ENCODE assay signal across 6 cellular contexts in genomic region chr1:156226116-156226538, GRCh38. TPM values are rescaled to one million over a fixed set of nuclear protein-coding genes. Genes with fewer than 3 reads are reported as not detected.
DNase-seq lines count a peak whose midpoint lies in the region; ATAC-seq, FAIRE-seq and TF ChIP-seq lines count a peak whose summit lies in the region.

No MANE protein-coding gene starts in this region.

- H3K79me2 ChIP-seq in HepG2 (ENCODE audit: insufficient read depth, low read length), result no peaks in the 10 kb centered on the region

- TF ChIP-seq POLR2A in HepG2 (IDR thresholded peaks at IDR 0.05; ENCODE audit: insufficient read depth in 1 of 2, low read depth in 2 of 2, low read length in 2 of 2), result no peak

- H3K9me3 ChIP-seq in psoas muscle (no peaks in the 10 kb centered on the region), HepG2 (ENCODE audit: low read length) (no peaks in the 10 kb centered on the region)

- H3K27me3 ChIP-seq in psoas muscle (ENCODE audit: insufficient read depth in 3 of 3, low read length in 2 of 3) (no peaks in the 10 kb centered on the region), HepG2 (ENCODE audit: control insufficient read depth in 1 of 2, insufficient read depth in 2 of 2, low read length in 2 of 2) (no peaks in the 10 kb centered on the region)

- BruUV-seq in HepG2 (replicated peaks; lab: Mats Ljungman, UMichigan), result no TSS peak

- no peaks in the 10 kb centered on the region for H4K20me1 ChIP-seq in HepG2 (ENCODE audit: insufficient read depth, low read length)

- H2AFZ ChIP-seq in HepG2 (ENCODE audit: low read length), result no peak overlapping the region

- H3K4me3 Mint-ChIP-seq in activated CD8-positive, alpha-beta memory T cell treated with anti-CD3 and anti-CD28 coated beads, Interleukin-2, amount 10 ng/mL, durations not matched to agents 7 days and 5 days, result peak overlapping the region; percentile 38

- in situ Hi-C loops in HepG2 (cut with HindIII; ENCODE audit: extremely low pct_ligation_motif_present, low pct_unique_long_range_greater_than_20kb), result loop anchor here (5.0 kb wide), 1 partner anchor 84 kb away; no protein-coding TSS in a partner anchor

- H3K4me1 Mint-ChIP-seq in activated CD8-positive, alpha-beta memory T cell treated with anti-CD3 and anti-CD28 coated beads, Interleukin-2, amount 10 ng/mL, durations not matched to agents 7 days and 5 days, result peaks cover 64% of the 10 kb centered on the region

- peaks cover 53% of the 10 kb centered on the region for H3K36me3 Mint-ChIP-seq in activated CD8-positive, alpha-beta memory T cell treated with anti-CD3 and anti-CD28 coated beads, Interleukin-2, amount 10 ng/mL, durations not matched to agents 7 days and 5 days

- peaks cover 5% of the 10 kb centered on the region for H3K4me1 ChIP-seq in psoas muscle
- peaks cover 17% of the 10 kb centered on the region for H3K4me1 ChIP-seq in HepG2 (ENCODE audit: insufficient read depth, low read length)

- intact Hi-C loops in psoas muscle (cut with DNase I) (no loop called here), HepG2 (cut with micrococcal nuclease; ENCODE audit: unreplicated experiment) (no loop called here)

- H3K4me2 ChIP-seq in HepG2 (ENCODE audit: low read depth, low read length), result no peak overlapping the region

- FAIRE-seq in HepG2 (lab: Jason Lieb, UNC), result no peak

- no peak overlapping the region for H3K4me3 ChIP-seq in psoas muscle
- no peak overlapping the region for H3K4me3 ChIP-seq in HepG2 (replicated peaks in 1 of 3; ENCODE audit: insufficient read depth in 1 of 3, low read depth in 2 of 3, low read length in 3 of 3)

- H3K36me3 ChIP-seq in psoas muscle (ENCODE audit: insufficient read depth in 1 of 2, low read depth in 1 of 2) (peaks cover 0 to 74% of the 10 kb centered on the region in 2 donors), HepG2 (replicated peaks in 1 of 2; ENCODE audit: control insufficient read depth in 1 of 2, insufficient read depth in 2 of 2, low read length in 2 of 2) (peaks cover 18 to 53% of the 10 kb centered on the region in 2 experiments)

- TF ChIP-seq EP300 in HepG2 (IDR thresholded peaks at IDR 0.05; ENCODE audit: low read depth in 2 of 2, low read length in 2 of 2) (no peak), HepG2 (CRISPR knock-in tag; IDR thresholded peaks at IDR 0.05; ENCODE audit: borderline replicate concordance) (no peak)

- no peaks in the 10 kb centered on the region for H3K9me3 Mint-ChIP-seq in activated CD8-positive, alpha-beta memory T cell treated with anti-CD3 and anti-CD28 coated beads, Interleukin-2, amount 10 ng/mL, durations not matched to agents 7 days and 5 days (ENCODE audit: low read depth)

- peak; percentile 25 for ATAC-seq in activated CD8-positive, alpha-beta memory T cell treated with anti-CD3 and anti-CD28 coated beads, Interleukin-2, amount 10 ng/mL, durations not matched to agents 7 days and 5 days
- ATAC-seq in HG03175 (IDR thresholded peaks at IDR 0.05; ENCODE audit: unreplicated experiment) (peak; percentile 49), psoas muscle (no peak), HepG2 (no peak)
- peak; percentile 26 for ATAC-seq in stimulated activated naive CD8-positive, alpha-beta T cell treated with anti-CD3 and anti-CD28 coated beads, Interleukin-15, Interleukin-2, amounts not matched to agents 100 U/mL and 50 U/mL, for 24 hours

- WGBS in psoas muscle, 3 donors, result 58 to 70% (median 70%) methylated on average over 2 of the region's 2 CpGs
- WGBS in HepG2 (ENCODE audit: low lambda C conversion rate), result 100% methylated on average over 2 of the region's 2 CpGs

- no peak for TF ChIP-seq CTCF in psoas muscle (IDR thresholded peaks at IDR 0.05)
- TF ChIP-seq CTCF in HepG2 (CRISPR knock-in tag; IDR thresholded peaks at IDR 0.05), result no peak

- CTCF ChIA-PET in activated CD8-positive, alpha-beta memory T cell treated with anti-CD3 and anti-CD28 coated beads, Interleukin-2, amount 10 ng/mL, durations not matched to agents 7 days and 5 days (lab: Charles Lee), result interaction anchor here (0.8 to 9.1 kb wide), 20 partner anchors 8 to 182 kb away, joined by 3 to 267 read pairs (median 14); partner anchors contain the start of genes GLMP, LMNA, PAQR6 and PMF1
- CTCF ChIA-PET in HepG2 (lab: Yijun Ruan, JAX; ENCODE audit: low intra/inter-chr PET ratio, low total read pairs), result interaction anchor here (1.2 to 2.0 kb wide), 3 partner anchors 80 to 130 kb away, joined by 4 to 44 read pairs (median 37); no protein-coding TSS in a partner anchor

- peak overlapping the region; percentile 96 for H3K27ac Mint-ChIP-seq in activated CD8-positive, alpha-beta memory T cell treated with anti-CD3 and anti-CD28 coated beads, Interleukin-2, amount 10 ng/mL, durations not matched to agents 7 days and 5 days

- peak; percentile 66 for DNase-seq in activated CD8-positive, alpha-beta memory T cell treated with anti-CD3 and anti-CD28 coated beads, Interleukin-2, amount 10 ng/mL, durations not matched to agents 7 days and 5 days
- no peak for DNase-seq in activated CD8-positive, alpha-beta memory T cell treated with anti-CD3 and anti-CD28 coated beads, Interleukin-2, amount 50 U/mL, for 4 hours
- peak; percentile 58 for DNase-seq in stimulated activated naive CD8-positive, alpha-beta T cell treated with anti-CD3 and anti-CD28 coated beads, Interleukin-15, Interleukin-2, amounts not matched to agents 100 U/mL and 50 U/mL, for 24 hours
- DNase-seq in psoas muscle (no peak), HepG2 (ENCODE audit: low spot score) (no peak)

- TF ChIP-seq RAD21 in HepG2 (CRISPR knock-in tag; IDR thresholded peaks at IDR 0.05), result no peak

- H3K27ac ChIP-seq in psoas muscle (no peak overlapping the region), HepG2 (ENCODE audit: extremely low read length, insufficient read depth, low read length) (no peak overlapping the region)

- POLR2A ChIA-PET in HepG2 (lab: Yijun Ruan, JAX), result interaction anchor here (2.0 to 4.1 kb wide), 3 partner anchors 53 to 84 kb away, joined by 5 to 38 read pairs (median 17); no protein-coding TSS in a partner anchor

- no peak overlapping the region for H3K9ac ChIP-seq in HepG2 (ENCODE audit: insufficient read depth, low read depth, low read length)

- no peaks in the 10 kb centered on the region for H3K27me3 Mint-ChIP-seq in activated CD8-positive, alpha-beta memory T cell treated with anti-CD3 and anti-CD28 coated beads, Interleukin-2, amount 10 ng/mL, durations not matched to agents 7 days and 5 days

RNA-seq across cellular contexts. Expression of gene PMF1, which starts 13.3 kb away (rescaled TPM):
- 10 to 100 TPM; 62.8 to 72.5 TPM for total RNA-seq in activated CD8-positive, alpha-beta memory T cell treated with anti-CD3 and anti-CD28 coated beads, Interleukin-2, amount 10 ng/mL, durations not matched to agents 7 days and 5 days
- total RNA-seq in psoas muscle (10 to 100 TPM; 47.9 to 72.1 (median 65.6) TPM), HepG2 (2016; rRNA removed; fragmentation: Illumina TruSeq; extraction: Trizol) (89.0 and 94.7 TPM in 2 replicates)
- polyA plus RNA-seq in psoas muscle (10 to 100 TPM; 52.7 to 93.4 (median 91.0) TPM), HepG2 (2011; rRNA removed) (68.4 and 72.5 TPM in 2 replicates)
- total RNA-seq in HepG2 (2016; cell fraction: cytosol; rRNA removed; fragmentation: Illumina TruSeq; extraction: Trizol; ENCODE audit: low read depth), result 17.5 TPM in 2 replicates
- total RNA-seq in HepG2 (2016; cell fraction: insoluble cytoplasmic fraction; rRNA removed; fragmentation: Illumina TruSeq; extraction: Trizol), result 82.4 and 93.0 TPM in 2 replicates
- 27.4 and 27.7 TPM in 2 replicates for total RNA-seq in HepG2 (2016; cell fraction: membrane; rRNA removed; fragmentation: Illumina TruSeq; extraction: Trizol)
- 33.3 and 36.6 TPM in 2 replicates for total RNA-seq in HepG2 (2016; cell fraction: nucleus; rRNA removed; fragmentation: Illumina TruSeq; extraction: Trizol)
- polyA plus RNA-seq in HepG2 (2011; cell fraction: cytosol; rRNA removed), result 86.5 and 119 TPM in 2 replicates
- polyA plus RNA-seq in HepG2 (2011; cell fraction: nucleus; rRNA removed), result 48.8 and 52.9 TPM in 2 replicates
- 33.5 and 43.4 TPM in 2 replicates for polyA plus RNA-seq in HepG2 (2012)
- polyA plus RNA-seq in HepG2 (2016; cell fraction: cytosol; fragmentation: Illumina TruSeq; extraction: Trizol; ENCODE audit: low read depth), result 18.9 and 20.7 TPM in 2 replicates
- 86.3 and 93.3 TPM in 2 replicates for polyA plus RNA-seq in HepG2 (2016; cell fraction: insoluble cytoplasmic fraction; fragmentation: Illumina TruSeq; extraction: Trizol; ENCODE audit: low read depth)
- polyA plus RNA-seq in HepG2 (2016; cell fraction: membrane; fragmentation: Illumina TruSeq; extraction: Trizol; ENCODE audit: low read depth), result 23.3 and 27.3 TPM in 2 replicates
- polyA plus RNA-seq in HepG2 (2016; cell fraction: nucleus; fragmentation: Illumina TruSeq; extraction: Trizol; ENCODE audit: insufficient read depth, low read depth), result 65.7 and 78.3 TPM in 2 replicates
- 42.8 and 60.1 TPM in 2 replicates for polyA minus RNA-seq in HepG2 (2011; rRNA and poly(A)+ RNA removed; ENCODE audit: low replicate concordance)
- polyA minus RNA-seq in HepG2 (2011; cell fraction: cytosol; rRNA and poly(A)+ RNA removed), result 14.4 and 17.2 TPM in 2 replicates
- 15.6 and 15.8 TPM in 2 replicates for polyA minus RNA-seq in HepG2 (2011; cell fraction: nucleus; rRNA and poly(A)+ RNA removed)

RNA-seq across cellular contexts. Expression of gene BGLAP, which starts 15.9 kb away (rescaled TPM):
- total RNA-seq in activated CD8-positive, alpha-beta memory T cell treated with anti-CD3 and anti-CD28 coated beads, Interleukin-2, amount 10 ng/mL, durations not matched to agents 7 days and 5 days, result 1 to 10 TPM in 1 of 2 experiments, under 1 TPM in 1; 0.93 to 1.0 TPM
- under 1 TPM in 2 of 4 donors, not detected in 2; 0.34 to 0.44 TPM for total RNA-seq in psoas muscle
- polyA plus RNA-seq in psoas muscle, result under 1 TPM in 1 of 3 donors, not detected in 2; 0.33 TPM
- total RNA-seq in HepG2 (2016; rRNA removed; fragmentation: Illumina TruSeq; extraction: Trizol), result 0.62 TPM in 1 of 2 replicates, not detected in the other
- not detected in 2 replicates for total RNA-seq in HepG2 (2016; cell fraction: cytosol; rRNA removed; fragmentation: Illumina TruSeq; extraction: Trizol; ENCODE audit: low read depth)
- total RNA-seq in HepG2 (2016; cell fraction: insoluble cytoplasmic fraction; rRNA removed; fragmentation: Illumina TruSeq; extraction: Trizol), result 0.32 TPM in 1 of 2 replicates, not detected in the other
- not detected in 2 replicates for total RNA-seq in HepG2 (2016; cell fraction: membrane; rRNA removed; fragmentation: Illumina TruSeq; extraction: Trizol)
- 1.1 and 1.5 TPM in 2 replicates for total RNA-seq in HepG2 (2016; cell fraction: nucleus; rRNA removed; fragmentation: Illumina TruSeq; extraction: Trizol)
- 1.4 and 1.6 TPM in 2 replicates for polyA plus RNA-seq in HepG2 (2011; rRNA removed)
- 0.29 and 0.40 TPM in 2 replicates for polyA plus RNA-seq in HepG2 (2011; cell fraction: cytosol; rRNA removed)
- polyA plus RNA-seq in HepG2 (2011; cell fraction: nucleus; rRNA removed), result 9.8 and 12.1 TPM in 2 replicates
- polyA plus RNA-seq in HepG2 (2012), result 1.3 TPM in 2 replicates
- polyA plus RNA-seq in HepG2 (2016; cell fraction: cytosol; fragmentation: Illumina TruSeq; extraction: Trizol; ENCODE audit: low read depth), result not detected in 2 replicates
- 0.29 TPM in 1 of 2 replicates, not detected in the other for polyA plus RNA-seq in HepG2 (2016; cell fraction: insoluble cytoplasmic fraction; fragmentation: Illumina TruSeq; extraction: Trizol; ENCODE audit: low read depth)
- not detected in 2 replicates for polyA plus RNA-seq in HepG2 (2016; cell fraction: membrane; fragmentation: Illumina TruSeq; extraction: Trizol; ENCODE audit: low read depth)
- 2.1 TPM in 2 replicates for polyA plus RNA-seq in HepG2 (2016; cell fraction: nucleus; fragmentation: Illumina TruSeq; extraction: Trizol; ENCODE audit: insufficient read depth, low read depth)
- 1.4 and 2.2 TPM in 2 replicates for polyA minus RNA-seq in HepG2 (2011; rRNA and poly(A)+ RNA removed; ENCODE audit: low replicate concordance)
- not detected in 2 replicates for polyA minus RNA-seq in HepG2 (2011; cell fraction: cytosol; rRNA and poly(A)+ RNA removed)
- polyA minus RNA-seq in HepG2 (2011; cell fraction: nucleus; rRNA and poly(A)+ RNA removed), result 1.9 and 2.0 TPM in 2 replicates

RNA-seq across cellular contexts. Expression of gene PAQR6, which starts 21.7 kb away (rescaled TPM):
- 1 to 10 TPM; 5.0 to 6.1 TPM for total RNA-seq in activated CD8-positive, alpha-beta memory T cell treated with anti-CD3 and anti-CD28 coated beads, Interleukin-2, amount 10 ng/mL, durations not matched to agents 7 days and 5 days
- total RNA-seq in psoas muscle (1 to 10 TPM in 1 of 4 donors, under 1 TPM in 3; 0.32 to 1.2 (median 0.80) TPM), HepG2 (2016; rRNA removed; fragmentation: Illumina TruSeq; extraction: Trizol) (0.14 and 0.82 TPM in 2 replicates)
- polyA plus RNA-seq in psoas muscle (under 1 TPM; 0.30 to 0.85 (median 0.39) TPM), HepG2 (2011; rRNA removed) (1.4 and 2.0 TPM in 2 replicates)
- 0.26 TPM in 1 of 2 replicates, not detected in the other for total RNA-seq in HepG2 (2016; cell fraction: cytosol; rRNA removed; fragmentation: Illumina TruSeq; extraction: Trizol; ENCODE audit: low read depth)
- total RNA-seq in HepG2 (2016; cell fraction: insoluble cytoplasmic fraction; rRNA removed; fragmentation: Illumina TruSeq; extraction: Trizol), result 0.10 and 0.71 TPM in 2 replicates
- total RNA-seq in HepG2 (2016; cell fraction: membrane; rRNA removed; fragmentation: Illumina TruSeq; extraction: Trizol), result 0.34 and 0.43 TPM in 2 replicates
- 1.0 and 1.1 TPM in 2 replicates for total RNA-seq in HepG2 (2016; cell fraction: nucleus; rRNA removed; fragmentation: Illumina TruSeq; extraction: Trizol)
- 0.21 and 0.47 TPM in 2 replicates for polyA plus RNA-seq in HepG2 (2011; cell fraction: cytosol; rRNA removed)
- 25.1 and 43.0 TPM in 2 replicates for polyA plus RNA-seq in HepG2 (2011; cell fraction: nucleus; rRNA removed)
- 2.4 and 4.5 TPM in 2 replicates for polyA plus RNA-seq in HepG2 (2012)
- 0.09 and 0.17 TPM in 2 replicates for polyA plus RNA-seq in HepG2 (2016; cell fraction: cytosol; fragmentation: Illumina TruSeq; extraction: Trizol; ENCODE audit: low read depth)
- 0.32 and 0.57 TPM in 2 replicates for polyA plus RNA-seq in HepG2 (2016; cell fraction: insoluble cytoplasmic fraction; fragmentation: Illumina TruSeq; extraction: Trizol; ENCODE audit: low read depth)
- 0.24 and 0.26 TPM in 2 replicates for polyA plus RNA-seq in HepG2 (2016; cell fraction: membrane; fragmentation: Illumina TruSeq; extraction: Trizol; ENCODE audit: low read depth)
- 3.7 and 4.1 TPM in 2 replicates for polyA plus RNA-seq in HepG2 (2016; cell fraction: nucleus; fragmentation: Illumina TruSeq; extraction: Trizol; ENCODE audit: insufficient read depth, low read depth)
- 0.98 and 1.0 TPM in 2 replicates for polyA minus RNA-seq in HepG2 (2011; rRNA and poly(A)+ RNA removed; ENCODE audit: low replicate concordance)
- 0.59 and 1.9 TPM in 2 replicates for polyA minus RNA-seq in HepG2 (2011; cell fraction: cytosol; rRNA and poly(A)+ RNA removed)
- 1.9 and 2.4 TPM in 2 replicates for polyA minus RNA-seq in HepG2 (2011; cell fraction: nucleus; rRNA and poly(A)+ RNA removed)

RNA-seq across cellular contexts. Expression of gene SLC25A44, which starts 32.2 kb away (rescaled TPM):
- 10 to 100 TPM; 41.4 to 48.4 TPM for total RNA-seq in activated CD8-positive, alpha-beta memory T cell treated with anti-CD3 and anti-CD28 coated beads, Interleukin-2, amount 10 ng/mL, durations not matched to agents 7 days and 5 days
- total RNA-seq in psoas muscle (10 to 100 TPM; 11.2 to 29.8 (median 20.1) TPM), HepG2 (2016; rRNA removed; fragmentation: Illumina TruSeq; extraction: Trizol) (10.7 and 12.4 TPM in 2 replicates)
- polyA plus RNA-seq in psoas muscle (10 to 100 TPM; 13.6 to 40.3 (median 21.1) TPM), HepG2 (2011; rRNA removed) (13.4 and 14.3 TPM in 2 replicates)
- 2.6 and 3.8 TPM in 2 replicates for total RNA-seq in HepG2 (2016; cell fraction: cytosol; rRNA removed; fragmentation: Illumina TruSeq; extraction: Trizol; ENCODE audit: low read depth)
- total RNA-seq in HepG2 (2016; cell fraction: insoluble cytoplasmic fraction; rRNA removed; fragmentation: Illumina TruSeq; extraction: Trizol), result 11.2 and 11.8 TPM in 2 replicates
- 11.4 and 14.2 TPM in 2 replicates for total RNA-seq in HepG2 (2016; cell fraction: membrane; rRNA removed; fragmentation: Illumina TruSeq; extraction: Trizol)
- 8.0 and 11.8 TPM in 2 replicates for total RNA-seq in HepG2 (2016; cell fraction: nucleus; rRNA removed; fragmentation: Illumina TruSeq; extraction: Trizol)
- polyA plus RNA-seq in HepG2 (2011; cell fraction: cytosol; rRNA removed), result 9.3 and 10.2 TPM in 2 replicates
- 16.0 and 19.8 TPM in 2 replicates for polyA plus RNA-seq in HepG2 (2011; cell fraction: nucleus; rRNA removed)
- 13.1 and 13.9 TPM in 2 replicates for polyA plus RNA-seq in HepG2 (2012)
- 2.3 TPM in 2 replicates for polyA plus RNA-seq in HepG2 (2016; cell fraction: cytosol; fragmentation: Illumina TruSeq; extraction: Trizol; ENCODE audit: low read depth)
- 14.4 and 18.0 TPM in 2 replicates for polyA plus RNA-seq in HepG2 (2016; cell fraction: insoluble cytoplasmic fraction; fragmentation: Illumina TruSeq; extraction: Trizol; ENCODE audit: low read depth)
- 11.1 and 12.7 TPM in 2 replicates for polyA plus RNA-seq in HepG2 (2016; cell fraction: membrane; fragmentation: Illumina TruSeq; extraction: Trizol; ENCODE audit: low read depth)
- 18.3 and 20.7 TPM in 2 replicates for polyA plus RNA-seq in HepG2 (2016; cell fraction: nucleus; fragmentation: Illumina TruSeq; extraction: Trizol; ENCODE audit: insufficient read depth, low read depth)
- 12.6 and 66.8 TPM in 2 replicates for polyA minus RNA-seq in HepG2 (2011; rRNA and poly(A)+ RNA removed; ENCODE audit: low replicate concordance)
- 4.2 and 6.0 TPM in 2 replicates for polyA minus RNA-seq in HepG2 (2011; cell fraction: cytosol; rRNA and poly(A)+ RNA removed)
- polyA minus RNA-seq in HepG2 (2011; cell fraction: nucleus; rRNA and poly(A)+ RNA removed), result 5.8 and 9.9 TPM in 2 replicates

RNA-seq across cellular contexts. Expression of gene SMG5, which starts 56.5 kb away (rescaled TPM):
- total RNA-seq in activated CD8-positive, alpha-beta memory T cell treated with anti-CD3 and anti-CD28 coated beads, Interleukin-2, amount 10 ng/mL, durations not matched to agents 7 days and 5 days, result 100 to 1,000 TPM in 1 of 2 experiments, 10 to 100 TPM in 1; 89.4 to 103 TPM
- total RNA-seq in psoas muscle (10 to 100 TPM; 46.8 to 90.7 (median 80.8) TPM), HepG2 (2016; rRNA removed; fragmentation: Illumina TruSeq; extraction: Trizol) (63.3 and 84.0 TPM in 2 replicates)
- polyA plus RNA-seq in psoas muscle (10 to 100 TPM; 54.0 to 74.5 (median 72.4) TPM), HepG2 (2011; rRNA removed) (50.5 and 65.4 TPM in 2 replicates)
- 12.6 and 13.1 TPM in 2 replicates for total RNA-seq in HepG2 (2016; cell fraction: cytosol; rRNA removed; fragmentation: Illumina TruSeq; extraction: Trizol; ENCODE audit: low read depth)
- total RNA-seq in HepG2 (2016; cell fraction: insoluble cytoplasmic fraction; rRNA removed; fragmentation: Illumina TruSeq; extraction: Trizol), result 55.1 and 82.8 TPM in 2 replicates
- total RNA-seq in HepG2 (2016; cell fraction: membrane; rRNA removed; fragmentation: Illumina TruSeq; extraction: Trizol), result 44.2 and 45.4 TPM in 2 replicates
- 75.1 and 86.3 TPM in 2 replicates for total RNA-seq in HepG2 (2016; cell fraction: nucleus; rRNA removed; fragmentation: Illumina TruSeq; extraction: Trizol)
- polyA plus RNA-seq in HepG2 (2011; cell fraction: cytosol; rRNA removed), result 20.9 and 25.1 TPM in 2 replicates
- 352 and 450 TPM in 2 replicates for polyA plus RNA-seq in HepG2 (2011; cell fraction: nucleus; rRNA removed)
- 45.3 and 71.3 TPM in 2 replicates for polyA plus RNA-seq in HepG2 (2012)
- 5.4 and 6.5 TPM in 2 replicates for polyA plus RNA-seq in HepG2 (2016; cell fraction: cytosol; fragmentation: Illumina TruSeq; extraction: Trizol; ENCODE audit: low read depth)
- polyA plus RNA-seq in HepG2 (2016; cell fraction: insoluble cytoplasmic fraction; fragmentation: Illumina TruSeq; extraction: Trizol; ENCODE audit: low read depth), result 37.6 and 46.7 TPM in 2 replicates
- polyA plus RNA-seq in HepG2 (2016; cell fraction: membrane; fragmentation: Illumina TruSeq; extraction: Trizol; ENCODE audit: low read depth), result 22.0 and 23.8 TPM in 2 replicates
- polyA plus RNA-seq in HepG2 (2016; cell fraction: nucleus; fragmentation: Illumina TruSeq; extraction: Trizol; ENCODE audit: insufficient read depth, low read depth), result 139 and 147 TPM in 2 replicates
- polyA minus RNA-seq in HepG2 (2011; rRNA and poly(A)+ RNA removed; ENCODE audit: low replicate concordance), result 53.9 and 57.0 TPM in 2 replicates
- 10.8 and 16.1 TPM in 2 replicates for polyA minus RNA-seq in HepG2 (2011; cell fraction: cytosol; rRNA and poly(A)+ RNA removed)
- polyA minus RNA-seq in HepG2 (2011; cell fraction: nucleus; rRNA and poly(A)+ RNA removed), result 54.7 and 55.9 TPM in 2 replicates

Comparison
In these comparisons a context has a peak if more than half of its experiments do, and no peak if none do; other contexts are left out.
1. DNase-seq: peak in activated CD8-positive, alpha-beta memory T cell treated with anti-CD3 and anti-CD28 coated beads, Interleukin-2, amount 10 ng/mL, durations not matched to agents 7 days and 5 days (single experiment) and stimulated activated naive CD8-positive, alpha-beta T cell treated with anti-CD3 and anti-CD28 coated beads, Interleukin-15, Interleukin-2, amounts not matched to agents 100 U/mL and 50 U/mL, for 24 hours (single experiment); none in activated CD8-positive, alpha-beta memory T cell treated with anti-CD3 and anti-CD28 coated beads, Interleukin-2, amount 50 U/mL, for 4 hours (single experiment), psoas muscle (0 of 2) and HepG2 (single experiment).
2. ATAC-seq: peak in activated CD8-positive, alpha-beta memory T cell treated with anti-CD3 and anti-CD28 coated beads, Interleukin-2, amount 10 ng/mL, durations not matched to agents 7 days and 5 days (single experiment), HG03175 (single experiment) and stimulated activated naive CD8-positive, alpha-beta T cell treated with anti-CD3 and anti-CD28 coated beads, Interleukin-15, Interleukin-2, amounts not matched to agents 100 U/mL and 50 U/mL, for 24 hours (single experiment); none in psoas muscle (0 of 4) and HepG2 (single experiment).